ENCODE assay signal across 15 cellular contexts in the genomic region with DNA sequence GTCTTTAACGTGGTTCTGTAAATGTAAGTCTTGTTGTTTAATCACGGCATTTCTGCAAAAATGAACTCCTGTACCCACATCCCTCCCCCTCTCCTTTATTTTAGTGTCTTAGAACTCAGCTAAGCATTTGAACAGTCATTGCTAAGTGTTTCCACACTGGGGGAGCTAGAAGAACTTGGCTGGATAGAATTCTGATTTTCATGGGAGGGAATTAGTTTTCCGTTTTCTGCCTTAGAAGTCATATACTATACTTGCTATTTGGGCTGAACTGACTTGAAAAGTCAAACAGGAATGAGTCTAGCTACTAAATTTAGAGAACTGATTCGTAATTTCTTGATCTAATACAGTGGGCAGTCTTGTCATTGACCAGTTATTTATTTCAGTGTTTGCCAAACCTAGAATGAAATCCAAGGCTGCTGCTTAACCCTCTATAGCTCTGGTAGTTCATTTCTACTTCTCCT.
DNase-seq lines count a peak whose midpoint lies in the region; ATAC-seq and TF ChIP-seq lines count a peak whose summit lies in the region.
"Had no signal": no experiment of that assay in that cellular context is flagged by ENCODE, and none has a peak within 500 bp of the region (broad histone marks: within the 10 kb centered on the region; RNA-seq: fewer than 3 reads in every experiment).

No MANE protein-coding gene starts in this region.

- intact Hi-C loops in dorsolateral prefrontal cortex (cut with DNase I): loop anchor here in 1 of 2 donors (5.0 kb wide), 1 partner anchor 59 kb away; a partner anchor contains a TSS

- no peaks in the 10 kb centered on the region for H3K9me3 Mint-ChIP-seq in activated naive CD4-positive, alpha-beta T cell treated with anti-CD3 and anti-CD28 coated beads, Interleukin-2, amount 10 ng/mL, durations not matched to agents 7 days and 5 days

- ATAC-seq in HG03442 (IDR thresholded peaks at IDR 0.05; ENCODE audit: unreplicated experiment): no peak
- ATAC-seq in GM21381 (IDR thresholded peaks at IDR 0.05; ENCODE audit: unreplicated experiment): no peak
- ATAC-seq: left colon had no signal

- H3K4me1 ChIP-seq in GM23248 (ENCODE audit: insufficient read depth): peaks cover 37% of the 10 kb centered on the region
- H3K4me1 ChIP-seq in subcutaneous abdominal adipose tissue (ENCODE audit: control insufficient read depth in 5 of 5, insufficient read depth in 5 of 5, low read length in 5 of 5): peaks cover 0 to 21% (median 8%) of the 10 kb centered on the region in 5 donors

- H3F3A ChIP-seq in GM23248 (ENCODE audit: insufficient read depth): peaks cover 25% of the 10 kb centered on the region

- H3K4me3 ChIP-seq in GM23248: peak overlapping the region; percentile 74
- peak overlapping the region in 53 of 59 donors; percentile 3 to 54 (median 34) for H3K4me3 ChIP-seq in dorsolateral prefrontal cortex
- H3K4me3 ChIP-seq in subcutaneous abdominal adipose tissue (ENCODE audit: low read depth in 1 of 5, low read length in 5 of 5): peak overlapping the region; percentile 12 to 46 (median 26)

- H3K27me3 Mint-ChIP-seq in activated naive CD4-positive, alpha-beta T cell treated with anti-CD3 and anti-CD28 coated beads, Interleukin-2, amount 10 ng/mL, durations not matched to agents 7 days and 5 days: peaks cover 5% of the 10 kb centered on the region

- no peaks in the 10 kb centered on the region for H3K36me3 ChIP-seq in GM23248 (ENCODE audit: low read depth)
- H3K36me3 ChIP-seq in subcutaneous abdominal adipose tissue (ENCODE audit: control insufficient read depth in 5 of 5, insufficient read depth in 5 of 5, low read length in 5 of 5): no peaks in the 10 kb centered on the region

- H4K20me1 ChIP-seq in GM23248 (ENCODE audit: insufficient read depth): no peaks in the 10 kb centered on the region

- in situ Hi-C loops in GM23248 (cut with MboI): no loop called here

- H3K4me3 Mint-ChIP-seq in activated naive CD4-positive, alpha-beta T cell treated with anti-CD3 and anti-CD28 coated beads, Interleukin-2, amount 10 ng/mL, durations not matched to agents 7 days and 5 days: no peak overlapping the region
- H3K4me3 Mint-ChIP-seq: CD8-positive, alpha-beta memory T cell had no signal

- no peak overlapping the region for H3K27ac Mint-ChIP-seq in activated naive CD4-positive, alpha-beta T cell treated with anti-CD3 and anti-CD28 coated beads, Interleukin-2, amount 10 ng/mL, durations not matched to agents 7 days and 5 days
- H3K27ac Mint-ChIP-seq: CD8-positive, alpha-beta memory T cell had no signal

- TF ChIP-seq CTCF in dorsolateral prefrontal cortex (IDR thresholded peaks at IDR 0.05 in 54 of 56, conservative IDR thresholded peaks at IDR 0.05 in 2 of 56; ENCODE audit: low read depth in 1 of 56, partially characterized antibody in 56 of 56): no peak

- peak overlapping the region; percentile 97 for H3K4me2 ChIP-seq in GM23248 (ENCODE audit: unreplicated experiment)
- H3K4me2 ChIP-seq: SK-N-SH had no signal

- WGBS in GM23248 (ENCODE audit: low coverage in 1 of 2, low lambda C conversion rate in 2 of 2, missing lambda C conversion rate in 2 of 2), 2 experiments: 2 to 3% methylated on average over 4 of the region's 4 CpGs

- H3K9me3 ChIP-seq in GM23248 (ENCODE audit: low read depth) (no peaks in the 10 kb centered on the region), subcutaneous abdominal adipose tissue (ENCODE audit: control insufficient read depth in 5 of 5, low read length in 5 of 5) (no peaks in the 10 kb centered on the region)
- H3K9me3 ChIP-seq: SK-N-SH had no signal

- DNase-seq in GM23248: peak; percentile 76
- DNase-seq in dorsolateral prefrontal cortex: no peak
- DNase-seq in medulla oblongata (ENCODE audit: extremely low spot score): peak; percentile 38
- no peak for DNase-seq in activated naive CD4-positive, alpha-beta T cell treated with anti-CD3 and anti-CD28 coated beads, Interleukin-2, amount 10 ng/mL, durations not matched to agents 7 days and 5 days
- no peak for DNase-seq in OCI-M1 (lab: John Stamatoyannopoulos, UW)
- DNase-seq: activated CD4-positive, CD25-positive, alpha-beta regulatory T cell treated with anti-CD3 and anti-CD28 coated beads, Interleukin-2, amount 50 U/mL, for 72 hours; activated T-cell treated with anti-CD3 and anti-CD28 coated beads, Interleukin-2, amount 50 U/mL, for 48 hours; CD8-positive, alpha-beta memory T cell; left colon; NCI-H1417 treated with DMSO at 0.1 percent for 48 hours; NCI-H82; SK-N-SH had no signal

- no peaks in the 10 kb centered on the region for H3K4me1 Mint-ChIP-seq in activated naive CD4-positive, alpha-beta T cell treated with anti-CD3 and anti-CD28 coated beads, Interleukin-2, amount 10 ng/mL, durations not matched to agents 7 days and 5 days
- H3K4me1 Mint-ChIP-seq: CD8-positive, alpha-beta memory T cell had no signal

- no peaks in the 10 kb centered on the region for H3K9me2 ChIP-seq in GM23248 (ENCODE audit: insufficient read depth)
- H3K9me2 ChIP-seq: SK-N-SH had no signal

- peak overlapping the region; percentile 73 for H3K9ac ChIP-seq in GM23248
- peak overlapping the region in 3 of 5 donors; percentile 5 to 72 (median 16) for H3K9ac ChIP-seq in subcutaneous abdominal adipose tissue (ENCODE audit: low read length in 5 of 5)
- H3K9ac ChIP-seq: SK-N-SH had no signal

- CTCF ChIA-PET in activated naive CD4-positive, alpha-beta T cell treated with anti-CD3 and anti-CD28 coated beads, Interleukin-2, amount 10 ng/mL, durations not matched to agents 7 days and 5 days (lab: Charles Lee): no interaction called here

- H3K79me2 ChIP-seq in GM23248 (ENCODE audit: insufficient read depth): peaks cover 93% of the 10 kb centered on the region

- peak overlapping the region; percentile 82 for H2AFZ ChIP-seq in GM23248

- no peaks in the 10 kb centered on the region for H3K36me3 Mint-ChIP-seq in activated naive CD4-positive, alpha-beta T cell treated with anti-CD3 and anti-CD28 coated beads, Interleukin-2, amount 10 ng/mL, durations not matched to agents 7 days and 5 days
- H3K36me3 Mint-ChIP-seq: CD8-positive, alpha-beta memory T cell had no signal

- H3K27ac ChIP-seq in GM23248 (peak overlapping the region; percentile 69), dorsolateral prefrontal cortex (peak overlapping the region; percentile 21 to 98 (median 79)), subcutaneous abdominal adipose tissue (ENCODE audit: low read depth, low read length) (peak overlapping the region; percentile 61)

- H3K27me3 ChIP-seq in GM23248 (replicated peaks; ENCODE audit: insufficient read depth): no peaks in the 10 kb centered on the region
- H3K27me3 ChIP-seq in dorsolateral prefrontal cortex: no peaks in the 10 kb centered on the region
- H3K27me3 ChIP-seq in subcutaneous abdominal adipose tissue (ENCODE audit: control insufficient read depth in 5 of 5, insufficient read depth in 4 of 5, low read length in 5 of 5): no peaks in the 10 kb centered on the region

Comparison
In these comparisons a context has a peak if more than half of its experiments do, and no peak if none do; other contexts are left out.
1. DNase-seq: peak in GM23248 (single experiment) and medulla oblongata (single experiment); none in dorsolateral prefrontal cortex (0 of 10), activated naive CD4-positive, alpha-beta T cell treated with anti-CD3 and anti-CD28 coated beads, Interleukin-2, amount 10 ng/mL, durations not matched to agents 7 days and 5 days (single experiment) and OCI-M1 (single experiment).
2. Peak in every context shown above with its lines, with median percentiles within 50 percentile points of each other: H3K27ac ChIP-seq and H3K4me3 ChIP-seq.